16 cellular contexts compared by ENCODE assay signal in genomic region chr11:88288560-88288959, GRCh38.
"Had no signal": no experiment of that assay in that cellular context is flagged by ENCODE, and none has a peak within 500 bp of the region (broad histone marks: within the 10 kb centered on the region; RNA-seq: fewer than 3 reads in every experiment).

No MANE protein-coding gene starts in this region.

- H3K27ac ChIP-seq: esophagus muscularis mucosa, heart left ventricle, left ventricle myocardium inferior had no signal

- DNase-seq: activated CD4-positive, alpha-beta T cell treated with anti-CD3 and anti-CD28 coated beads for 1 hour; activated CD4-positive, alpha-beta T cell treated with anti-CD3 and anti-CD28 coated beads, Interleukin-2, amount 50 U/mL, for 48 hours; activated gamma-delta T cell treated with Interleukin-2 at 50 U/mL for 16 hours; activated naive CD8-positive, alpha-beta T cell treated with anti-CD3 and anti-CD28 coated beads for 36 hours; activated T-cell treated with anti-CD3 and anti-CD28 coated beads, Interleukin-2, amount 50 U/mL, for 48 hours; foreskin melanocyte; heart left ventricle; left ventricle myocardium inferior; stimulated activated CD4-positive, alpha-beta T cell treated with anti-CD3 and anti-CD28 coated beads, Interleukin-2, amount 100 ng/mL, for 48 hours; stimulated activated naive CD8-positive, alpha-beta T cell treated with anti-CD3 and anti-CD28 coated beads, Interleukin-15, Interleukin-2, amounts not matched to agents 100 U/mL and 50 U/mL, for 24 hours; T1000 had no signal

- H3K9me3 ChIP-seq: esophagus muscularis mucosa, heart left ventricle, left ventricle myocardium inferior had no signal

- H3K4me3 ChIP-seq: esophagus muscularis mucosa, heart left ventricle, left ventricle myocardium inferior had no signal

- H3K36me3 ChIP-seq: esophagus muscularis mucosa, left ventricle myocardium inferior had no signal

- FAIRE-seq: endometrium, keratinocyte had no signal

- H3K27ac Mint-ChIP-seq: activated naive CD8-positive, alpha-beta T cell treated with anti-CD3 and anti-CD28 coated beads for 36 hours; memory B cell had no signal

- H3K27me3 Mint-ChIP-seq: activated naive CD8-positive, alpha-beta T cell treated with anti-CD3 and anti-CD28 coated beads for 36 hours; memory B cell had no signal

- H3K4me1 Mint-ChIP-seq: activated naive CD8-positive, alpha-beta T cell treated with anti-CD3 and anti-CD28 coated beads for 36 hours; memory B cell; neural crest cell had no signal

- ATAC-seq: heart left ventricle; stimulated activated naive CD8-positive, alpha-beta T cell treated with anti-CD3 and anti-CD28 coated beads, Interleukin-15, Interleukin-2, amounts not matched to agents 100 U/mL and 50 U/mL, for 24 hours had no signal

- H3K9me3 Mint-ChIP-seq: memory B cell, neural crest cell had no signal

- H3K4me3 Mint-ChIP-seq: activated naive CD8-positive, alpha-beta T cell treated with anti-CD3 and anti-CD28 coated beads for 36 hours; memory B cell; neural crest cell had no signal

- H3K27me3 ChIP-seq: esophagus muscularis mucosa, heart left ventricle had no signal
